ENCODE assay signal across 12 cellular contexts in genomic region chr2:203740741-203741363, GRCh38. TPM values are rescaled to one million over a fixed set of nuclear protein-coding genes. Genes with fewer than 3 reads are reported as not detected.
DNase-seq lines count a peak whose midpoint lies in the region; ATAC-seq and TF ChIP-seq lines count a peak whose summit lies in the region.
"Had no signal": no experiment of that assay in that cellular context is flagged by ENCODE, and none has a peak within 500 bp of the region (broad histone marks: within the 10 kb centered on the region; RNA-seq: fewer than 3 reads in every experiment).

No MANE protein-coding gene starts in this region.

- H3K4me1 Mint-ChIP-seq in MCF 10A (ENCODE audit: insufficient read depth, unreplicated experiment): peaks cover 40% of the 10 kb centered on the region
- peaks cover 39 to 47% of the 10 kb centered on the region in 2 donors for H3K4me1 Mint-ChIP-seq in effector memory CD8-positive, alpha-beta T cell (ENCODE audit: low read depth in 2 of 2)
- peaks cover 87% of the 10 kb centered on the region for H3K4me1 Mint-ChIP-seq in stimulated activated naive CD8-positive, alpha-beta T cell treated with anti-CD3 and anti-CD28 coated beads, Interleukin-15, amount 100 ng/mL, for 72 hours

- intact Hi-C loops in MCF 10A (cut with micrococcal nuclease) (loop anchor here (5.0 kb wide), 1 partner anchor 54 kb away; no protein-coding TSS in a partner anchor), breast epithelium (cut with DNase I; ENCODE audit: low total_unique reads) (no loop called here)

- H3K9me3 ChIP-seq in breast epithelium: no peaks in the 10 kb centered on the region
- H3K9me3 ChIP-seq: transverse colon had no signal

- CTCF ChIA-PET in MCF 10A (lab: Yijun Ruan, JAX): interaction anchor here (0.6 to 1.3 kb wide), 7 partner anchors 9 to 285 kb away, joined by 3 to 6 read pairs (median 3); no protein-coding TSS in a partner anchor

- no peaks in the 10 kb centered on the region for H3K27me3 Mint-ChIP-seq in MCF 10A (ENCODE audit: insufficient read depth, unreplicated experiment)
- no peaks in the 10 kb centered on the region for H3K27me3 Mint-ChIP-seq in effector memory CD8-positive, alpha-beta T cell
- no peaks in the 10 kb centered on the region for H3K27me3 Mint-ChIP-seq in stimulated activated naive CD8-positive, alpha-beta T cell treated with anti-CD3 and anti-CD28 coated beads, Interleukin-15, amount 100 ng/mL, for 72 hours

- peaks cover 12% of the 10 kb centered on the region for H3K9me3 Mint-ChIP-seq in MCF 10A (ENCODE audit: unreplicated experiment)
- H3K9me3 Mint-ChIP-seq in effector memory CD8-positive, alpha-beta T cell: peaks cover 0 to 5% of the 10 kb centered on the region in 2 donors
- peaks cover 10 to 14% of the 10 kb centered on the region in 2 donors for H3K9me3 Mint-ChIP-seq in stimulated activated naive CD8-positive, alpha-beta T cell treated with anti-CD3 and anti-CD28 coated beads, Interleukin-15, amount 100 ng/mL, for 72 hours

- H3K4me3 ChIP-seq in breast epithelium: peak overlapping the region in 1 of 3 donors; percentile 17
- H3K4me3 ChIP-seq: lung, transverse colon had no signal

- no peaks in the 10 kb centered on the region for H3K27me3 ChIP-seq in breast epithelium
- H3K27me3 ChIP-seq: transverse colon had no signal

- ATAC-seq in effector memory CD8-positive, alpha-beta T cell (replicated peaks): peak; percentile 87
- ATAC-seq in stimulated activated naive CD8-positive, alpha-beta T cell treated with anti-CD3 and anti-CD28 coated beads, Interleukin-15, amount 100 ng/mL, for 72 hours: peak; percentile 82
- ATAC-seq in GM18502 (IDR thresholded peaks at IDR 0.05; ENCODE audit: poor library complexity, unreplicated experiment): no peak

- no peak for TF ChIP-seq POLR2A in breast epithelium (IDR thresholded peaks at IDR 0.05)

- H3K4me3 Mint-ChIP-seq in MCF 10A (ENCODE audit: unreplicated experiment): no peak overlapping the region
- H3K4me3 Mint-ChIP-seq in effector memory CD8-positive, alpha-beta T cell: peak overlapping the region; percentile 24 to 61
- peak overlapping the region; percentile 27 to 79 for H3K4me3 Mint-ChIP-seq in stimulated activated naive CD8-positive, alpha-beta T cell treated with anti-CD3 and anti-CD28 coated beads, Interleukin-15, amount 100 ng/mL, for 72 hours

- no peaks in the 10 kb centered on the region for H3K4me1 ChIP-seq in breast epithelium
- H3K4me1 ChIP-seq: transverse colon had no signal

- no peaks in the 10 kb centered on the region for H3K36me3 Mint-ChIP-seq in MCF 10A (ENCODE audit: insufficient read depth, unreplicated experiment)
- peaks cover 21% of the 10 kb centered on the region for H3K36me3 Mint-ChIP-seq in effector memory CD8-positive, alpha-beta T cell (ENCODE audit: insufficient read depth)

- POLR2A ChIA-PET in MCF 10A (lab: Yijun Ruan, JAX): interaction anchor here (0.7 to 2.3 kb wide), 2 partner anchors 9 to 56 kb away, joined by 3 to 14 read pairs; no protein-coding TSS in a partner anchor

- H3K27ac Mint-ChIP-seq in MCF 10A (ENCODE audit: low read depth, unreplicated experiment): peak overlapping the region; percentile 36
- peak overlapping the region; percentile 61 to 92 for H3K27ac Mint-ChIP-seq in effector memory CD8-positive, alpha-beta T cell
- peak overlapping the region; percentile 75 to 98 for H3K27ac Mint-ChIP-seq in stimulated activated naive CD8-positive, alpha-beta T cell treated with anti-CD3 and anti-CD28 coated beads, Interleukin-15, amount 100 ng/mL, for 72 hours

- peak overlapping the region in 1 of 2 donors; percentile 66 for H3K27ac ChIP-seq in breast epithelium

- no peaks in the 10 kb centered on the region for H3K36me3 ChIP-seq in breast epithelium
- H3K36me3 ChIP-seq: transverse colon had no signal

- DNase-seq in MCF 10A (ENCODE audit: unreplicated experiment) (peak; percentile 30), breast epithelium (ENCODE audit: low spot score in 2 of 2) (no peak), T-helper 2 cell (peak in 3 of 5 experiments; percentile 16 to 98 (median 71)), 8988T (no peak), cortex of kidney (lab: John Stamatoyannopoulos, UW) (no peak)
- DNase-seq in effector memory CD8-positive, alpha-beta T cell: peak; percentile 11 to 16 (median 14)
- DNase-seq in stimulated activated naive CD8-positive, alpha-beta T cell treated with anti-CD3 and anti-CD28 coated beads, Interleukin-15, amount 100 ng/mL, for 72 hours: peak; percentile 60 to 65
- DNase-seq: C1 segment of cervical spinal cord, transverse colon had no signal

- no TSS peak for BruUV-seq in MCF 10A (replicated peaks; lab: Mats Ljungman, UMichigan)

- TF ChIP-seq CTCF in MCF 10A (IDR thresholded peaks at IDR 0.05; ENCODE audit: unreplicated experiment): no peak
- TF ChIP-seq CTCF in breast epithelium (IDR thresholded peaks at IDR 0.05): no peak

RNA-seq across cellular contexts. Expression of gene CD28, which starts 34.4 kb away (rescaled TPM):
- total RNA-seq in MCF 10A (2022): not detected in 2 replicates
- 1 to 10 TPM; 2.2 to 4.2 (median 2.9) TPM for total RNA-seq in breast epithelium
- total RNA-seq: epithelial cell of proximal tubule had no signal

Comparison
In these comparisons a context has a peak if more than half of its experiments do, and no peak if none do; other contexts are left out.
1. DNase-seq: peak in MCF 10A (single experiment), T-helper 2 cell (3 of 5), effector memory CD8-positive, alpha-beta T cell (3 of 3) and stimulated activated naive CD8-positive, alpha-beta T cell treated with anti-CD3 and anti-CD28 coated beads, Interleukin-15, amount 100 ng/mL, for 72 hours (2 of 2); none in breast epithelium (0 of 2), 8988T (single experiment) and cortex of kidney (single experiment).
2. H3K27ac Mint-ChIP-seq: peak in every context shown above with its lines; median percentile 86 in stimulated activated naive CD8-positive, alpha-beta T cell treated with anti-CD3 and anti-CD28 coated beads, Interleukin-15, amount 100 ng/mL, for 72 hours; 76 in effector memory CD8-positive, alpha-beta T cell; 36 in MCF 10A.